ENCODE assay signal across 8 cellular contexts in the genomic region with DNA sequence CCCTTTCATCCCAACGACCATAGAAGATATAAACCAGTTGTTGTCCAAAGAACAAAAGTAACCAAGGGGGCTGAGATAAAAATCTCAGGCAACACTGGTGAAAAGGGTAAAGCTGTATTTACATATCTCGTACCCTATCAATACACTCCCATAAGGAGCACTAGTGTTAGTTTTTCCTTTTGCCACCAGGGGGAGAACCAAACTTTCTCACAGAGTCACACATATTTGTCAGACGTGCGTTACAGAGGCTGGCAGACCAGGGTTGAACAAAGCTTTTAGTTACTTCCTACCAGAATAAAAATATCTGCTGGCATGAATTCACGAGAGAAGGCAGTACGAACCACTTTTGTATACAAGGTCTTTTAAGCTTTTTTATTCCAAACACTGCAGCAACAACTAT.
A peak's percentile ranks its signal among the peaks of the same experiment; 100 is the strongest.
DNase-seq lines count a peak whose midpoint lies in the region; ATAC-seq and TF ChIP-seq lines count a peak whose summit lies in the region.

No MANE protein-coding gene starts in this region.

- H3K27me3 ChIP-seq in colonic mucosa (no peaks in the 10 kb centered on the region), lung (ENCODE audit: control insufficient read depth, insufficient read depth) (no peaks in the 10 kb centered on the region)

- no peak overlapping the region for H3K9ac ChIP-seq in colonic mucosa (ENCODE audit: low read depth in 2 of 2, low read length in 2 of 2)

- TF ChIP-seq CTCF in colonic mucosa (IDR thresholded peaks at IDR 0.05), result peak; percentile 51
- peak; percentile 25 for TF ChIP-seq CTCF in lung (IDR thresholded peaks at IDR 0.05; ENCODE audit: control extremely low read depth, extremely low read depth)

- H3K4me3 ChIP-seq in colonic mucosa (no peak overlapping the region), lung (no peak overlapping the region)

- intact Hi-C loops in colonic mucosa (cut with DNase I), result no loop called here

- H3K4me1 ChIP-seq in colonic mucosa (no peaks in the 10 kb centered on the region), lung (ENCODE audit: control insufficient read depth in 2 of 2, insufficient read depth in 2 of 2, low read length in 2 of 2) (peaks cover 2% of the 10 kb centered on the region in 2 donors)

- no peaks in the 10 kb centered on the region for H3K36me3 ChIP-seq in colonic mucosa
- no peaks in the 10 kb centered on the region for H3K36me3 ChIP-seq in lung (ENCODE audit: control insufficient read depth in 2 of 2, insufficient read depth in 2 of 2, low read length in 2 of 2)

- H3K9me3 ChIP-seq in colonic mucosa (no peaks in the 10 kb centered on the region), lung (ENCODE audit: control insufficient read depth in 2 of 2, insufficient read depth in 1 of 2, low read length in 1 of 2) (peaks cover 0 to 3% of the 10 kb centered on the region in 2 donors)

- DNase-seq in COR-L47 (lab: John Stamatoyannopoulos, UW) (peak; percentile 1), NCI-H69 (lab: John Stamatoyannopoulos, UW) (peak; percentile 53), colonic mucosa (peak; percentile 51), lung (ENCODE audit: low spot score) (no peak), 8988T (no peak)
- DNase-seq in stimulated activated naive CD8-positive, alpha-beta T cell treated with anti-CD3 and anti-CD28 coated beads, Interleukin-15, Interleukin-2, amounts not matched to agents 100 U/mL and 50 U/mL, for 24 hours, result no peak

- no peak overlapping the region for H3K27ac ChIP-seq in colonic mucosa
- H3K27ac ChIP-seq in lung (ENCODE audit: low read depth in 1 of 2, low read length in 1 of 2), result no peak overlapping the region

- WGBS in lung, 2 donors, result 2 to 4% methylated on average over 6 of the region's 6 CpGs

- ATAC-seq in GM18861 (IDR thresholded peaks at IDR 0.05; ENCODE audit: unreplicated experiment) (peak; percentile 86), HG03066 (IDR thresholded peaks at IDR 0.05; ENCODE audit: low read depth, unreplicated experiment) (peak; percentile 82), lung (ENCODE audit: insufficient read depth, low FRiP score) (no peak)
- ATAC-seq in stimulated activated naive CD8-positive, alpha-beta T cell treated with anti-CD3 and anti-CD28 coated beads, Interleukin-15, Interleukin-2, amounts not matched to agents 100 U/mL and 50 U/mL, for 24 hours, result no peak

Comparison
In these comparisons a context has a peak if more than half of its experiments do, and no peak if none do; other contexts are left out.
1. DNase-seq: peak in COR-L47 (single experiment), NCI-H69 (single experiment) and colonic mucosa (single experiment); none in lung (single experiment), stimulated activated naive CD8-positive, alpha-beta T cell treated with anti-CD3 and anti-CD28 coated beads, Interleukin-15, Interleukin-2, amounts not matched to agents 100 U/mL and 50 U/mL, for 24 hours (single experiment) and 8988T (single experiment).
2. ATAC-seq: peak in GM18861 (single experiment) and HG03066 (single experiment); none in lung (single experiment) and stimulated activated naive CD8-positive, alpha-beta T cell treated with anti-CD3 and anti-CD28 coated beads, Interleukin-15, Interleukin-2, amounts not matched to agents 100 U/mL and 50 U/mL, for 24 hours (single experiment).